8 cellular contexts compared by ENCODE assay signal in genomic region chr16:56985288-56985961, GRCh38. TPM values are rescaled to one million over a fixed set of nuclear protein-coding genes. Genes with fewer than 3 reads are reported as not detected.
DNase-seq lines count a peak whose midpoint lies in the region; ATAC-seq, FAIRE-seq and TF ChIP-seq lines count a peak whose summit lies in the region.

No MANE protein-coding gene starts in this region.

- no peak for TF ChIP-seq POLR2A in NB4 (IDR thresholded peaks at IDR 0.05; ENCODE audit: extremely low read depth, insufficient read length)
- no peak for TF ChIP-seq POLR2A in GM12891 (IDR thresholded peaks at IDR 0.05; ENCODE audit: low read depth, low read length)

- intact Hi-C loops in Calu3 (cut with micrococcal nuclease; ENCODE audit: unreplicated experiment): no loop called here
- intact Hi-C loops in mammary epithelial cell (cut with micrococcal nuclease): loop anchor here (5.0 kb wide), 2 partner anchors 97 to 623 kb away; no protein-coding TSS in a partner anchor

- TF ChIP-seq CTCF in Calu3 (IDR thresholded peaks at IDR 0.05; ENCODE audit: unreplicated experiment) (no peak), NB4 (IDR thresholded peaks at IDR 0.05; ENCODE audit: low read depth, low read length) (no peak), mammary epithelial cell (conservative IDR thresholded peaks at IDR 0.05 in 1 of 2, IDR thresholded peaks at IDR 0.05 in 1 of 2; ENCODE audit: extremely low read depth in 1 of 2, insufficient read depth in 1 of 2, low read depth in 1 of 2, low read length in 2 of 2) (no peak)

- no peak for ATAC-seq in memory B cell (ENCODE audit: low read depth)

- H2AFZ ChIP-seq in mammary epithelial cell (ENCODE audit: low read depth, low read length): peak overlapping the region; percentile 86

- H3K27me3 ChIP-seq in mammary epithelial cell (ENCODE audit: insufficient read depth, low read length): no peaks in the 10 kb centered on the region

- no peaks in the 10 kb centered on the region for H3K79me2 ChIP-seq in mammary epithelial cell (ENCODE audit: insufficient read depth, low read length)

- H3K4me3 ChIP-seq in NB4 (ENCODE audit: low read depth, low read length): no peak overlapping the region
- H3K4me3 ChIP-seq in mammary epithelial cell (replicated peaks in 1 of 3; ENCODE audit: insufficient read depth in 1 of 3, low read depth in 2 of 3, low read length in 3 of 3): no peak overlapping the region

- H3K36me3 Mint-ChIP-seq in Calu3 (ENCODE audit: insufficient read depth, unreplicated experiment) (peaks cover 11% of the 10 kb centered on the region), memory B cell (peaks cover 18% of the 10 kb centered on the region)

- H3K9ac ChIP-seq in mammary epithelial cell (ENCODE audit: insufficient read depth, low read length): no peak overlapping the region

- 36% methylated on average over 7 of the region's 7 CpGs for WGBS in mammary epithelial cell (ENCODE audit: low coverage, missing lambda C conversion rate)

- in situ Hi-C loops in mammary epithelial cell (cut with MboI; ENCODE audit: low sequenced_read_pairs in 2 of 2): no loop called here

- H3K27me3 Mint-ChIP-seq in Calu3 (ENCODE audit: unreplicated experiment): peaks cover 45% of the 10 kb centered on the region
- H3K27me3 Mint-ChIP-seq in memory B cell: no peaks in the 10 kb centered on the region

- H3K4me2 ChIP-seq in mammary epithelial cell (ENCODE audit: insufficient read depth, low read depth, low read length): peak overlapping the region; percentile 51

- BruUV-seq in Calu3 (replicated peaks; lab: Mats Ljungman, UMichigan) (no TSS peak), mammary epithelial cell (replicated peaks; lab: Mats Ljungman, UMichigan) (no TSS peak)

- peaks cover 30% of the 10 kb centered on the region for H3K4me1 Mint-ChIP-seq in Calu3 (ENCODE audit: low read depth, unreplicated experiment)
- H3K4me1 Mint-ChIP-seq in memory B cell: peaks cover 61% of the 10 kb centered on the region

- no peaks in the 10 kb centered on the region for H4K20me1 ChIP-seq in mammary epithelial cell (ENCODE audit: insufficient read depth, low read length)

- peaks cover 24% of the 10 kb centered on the region for H3K4me1 ChIP-seq in mammary epithelial cell (ENCODE audit: insufficient read depth, low read length)

- no peaks in the 10 kb centered on the region for H3K36me3 ChIP-seq in mammary epithelial cell (ENCODE audit: insufficient read depth, low read length)

- dilution Hi-C loops in mammary epithelial cell (cut with HindIII; ENCODE audit: low sequenced_read_pairs): no loop called here

- CTCF ChIA-PET in Calu3 (lab: Charles Lee) (interaction anchor here (0.6 kb wide), 1 partner anchor 55 kb away, joined by 4 read pairs; no protein-coding TSS in a partner anchor), mammary epithelial cell (lab: Charles Lee; ENCODE audit: low non-redundant PET) (no interaction called here)

- DNase-seq in Calu3: peak; percentile 44
- DNase-seq in NB4 (ENCODE audit: low read depth): peak; percentile 84
- DNase-seq in mammary epithelial cell: peak; percentile 75
- no peak for DNase-seq in memory B cell (ENCODE audit: low spot score in 2 of 2)
- no peak for DNase-seq in NCI-H2196 (lab: John Stamatoyannopoulos, UW; ENCODE audit: unreplicated experiment)
- no peak for DNase-seq in NCI-H2227 treated with DMSO at 0.1 percent for 48 hours (lab: John Stamatoyannopoulos, UW)
- no peak for DNase-seq in GM12891 (ENCODE audit: insufficient read length, low spot score)
- no peak for DNase-seq in SKM-1 (lab: John Stamatoyannopoulos, UW; ENCODE audit: unreplicated experiment)

- H3K9me3 ChIP-seq in mammary epithelial cell (replicated peaks; ENCODE audit: insufficient read depth, low read length): no peaks in the 10 kb centered on the region

- H3K27ac Mint-ChIP-seq in Calu3 (ENCODE audit: unreplicated experiment) (no peak overlapping the region), memory B cell (peak overlapping the region; percentile 99)

- no peak for FAIRE-seq in GM12891 (lab: Jason Lieb, UNC)

- H3K9me3 Mint-ChIP-seq in Calu3 (ENCODE audit: low read depth, unreplicated experiment): no peaks in the 10 kb centered on the region
- H3K9me3 Mint-ChIP-seq in memory B cell: no peaks in the 10 kb centered on the region

- H3K27ac ChIP-seq in mammary epithelial cell (ENCODE audit: insufficient read depth, low read depth, low read length): no peak overlapping the region

- H3K4me3 Mint-ChIP-seq in Calu3 (ENCODE audit: low read depth, unreplicated experiment): no peak overlapping the region
- H3K4me3 Mint-ChIP-seq in memory B cell: peak overlapping the region; percentile 8

TF ChIP-seq in GM12891, 5 proteins besides CTCF, POLR2A, EP300 and RAD21:
- no peak for TF ChIP-seq POLR2AphosphoS5 (IDR thresholded peaks at IDR 0.05; ENCODE audit: low read depth, low read length)
- TF ChIP-seq PAX5 (IDR thresholded peaks at IDR 0.05; ENCODE audit: insufficient read depth, low read length, severe bottlenecking): no peak
- TF ChIP-seq POU2F2 (IDR thresholded peaks at IDR 0.05; ENCODE audit: low read depth, low read length): no peak
- no peak for TF ChIP-seq SPI1 (IDR thresholded peaks at IDR 0.05; ENCODE audit: low read depth, low read length)
- no peak for TF ChIP-seq TAF1 (IDR thresholded peaks at IDR 0.05; ENCODE audit: low read depth, low read length)

RNA-seq across cellular contexts. Expression of gene NLRC5, which starts 3.9 kb away (rescaled TPM):
- total RNA-seq in Calu3 (2022): 18.0 and 42.3 TPM in 2 replicates
- total RNA-seq in mammary epithelial cell: 10 to 100 TPM in 1 of 2 donors, 1 to 10 TPM in 1; 2.7 to 10.2 TPM
- 2.8 TPM for polyA plus RNA-seq in mammary epithelial cell
- polyA minus RNA-seq in mammary epithelial cell: 12.4 TPM
- 44.7 TPM for polyA plus RNA-seq in GM12891 (2012; ENCODE audit: low read depth, missing spikeins)

RNA-seq across cellular contexts. Expression of gene CETP, which starts 23.7 kb away (rescaled TPM):
- total RNA-seq in Calu3 (2022): not detected in 2 replicates
- not detected for total RNA-seq in mammary epithelial cell
- not detected for polyA plus RNA-seq in mammary epithelial cell
- not detected for polyA minus RNA-seq in mammary epithelial cell
- 7.3 TPM for polyA plus RNA-seq in GM12891 (2012; ENCODE audit: low read depth, missing spikeins)

RNA-seq across cellular contexts. Expression of gene HERPUD1, which starts 53.5 kb away (rescaled TPM):
- total RNA-seq in Calu3 (2022): 111 and 116 TPM in 2 replicates
- 100 to 1,000 TPM; 166 to 239 TPM for total RNA-seq in mammary epithelial cell
- 131 TPM for polyA plus RNA-seq in mammary epithelial cell
- 238 TPM for polyA minus RNA-seq in mammary epithelial cell
- 92.3 TPM for polyA plus RNA-seq in GM12891 (2012; ENCODE audit: low read depth, missing spikeins)

Comparison
In these comparisons a context has a peak if more than half of its experiments do, and no peak if none do; other contexts are left out.
1. DNase-seq: peak in Calu3 (single experiment), NB4 (single experiment) and mammary epithelial cell (single experiment); none in memory B cell (0 of 2), NCI-H2196 (single experiment), NCI-H2227 treated with DMSO at 0.1 percent for 48 hours (single experiment), GM12891 (single experiment) and SKM-1 (single experiment).